ENCODE assay signal across 18 cellular contexts in genomic region chr2:151042938-151043337, GRCh38.
A peak's percentile ranks its signal among the peaks of the same experiment; 100 is the strongest.
DNase-seq lines count a peak whose midpoint lies in the region; ATAC-seq and TF ChIP-seq lines count a peak whose summit lies in the region.
"Had no signal": no experiment of that assay in that cellular context is flagged by ENCODE, and none has a peak within 500 bp of the region (broad histone marks: within the 10 kb centered on the region; RNA-seq: fewer than 3 reads in every experiment).

No MANE protein-coding gene starts in this region.

- H3K4me3 ChIP-seq in breast epithelium, result no peak overlapping the region
- no peak overlapping the region for H3K4me3 ChIP-seq in mesendoderm (ENCODE audit: low read length)
- H3K4me3 ChIP-seq: A549, BLaER1, K562, SK-N-MC had no signal

- no peak overlapping the region for H3K23ac ChIP-seq in mesendoderm (ENCODE audit: low read length)

- intact Hi-C loops in MCF 10A (cut with micrococcal nuclease) (no loop called here), breast epithelium (cut with DNase I; ENCODE audit: low total_unique reads) (no loop called here)

- no peaks in the 10 kb centered on the region for H3K9me3 Mint-ChIP-seq in MCF 10A (ENCODE audit: unreplicated experiment)
- H3K9me3 Mint-ChIP-seq: CD4-positive, alpha-beta memory T cell; HFFc6 had no signal

- H3K18ac ChIP-seq in mesendoderm (ENCODE audit: low read length), result no peak overlapping the region

- no peak overlapping the region for H4K8ac ChIP-seq in mesendoderm (ENCODE audit: low read depth, low read length)

- H3K4me1 Mint-ChIP-seq in MCF 10A (ENCODE audit: insufficient read depth, unreplicated experiment), result peaks cover 31% of the 10 kb centered on the region
- H3K4me1 Mint-ChIP-seq: CD4-positive, alpha-beta memory T cell had no signal

- H2AK5ac ChIP-seq in mesendoderm (ENCODE audit: low read length), result no peak overlapping the region

- H2BK5ac ChIP-seq in mesendoderm (ENCODE audit: low read length), result no peak overlapping the region

- no peaks in the 10 kb centered on the region for H3K36me3 ChIP-seq in breast epithelium
- H3K36me3 ChIP-seq in mesendoderm (ENCODE audit: control insufficient read depth, insufficient read depth, low read length), result no peaks in the 10 kb centered on the region
- H3K36me3 ChIP-seq: BLaER1 had no signal

- H3K4me3 Mint-ChIP-seq in MCF 10A (ENCODE audit: unreplicated experiment), result no peak overlapping the region
- H3K4me3 Mint-ChIP-seq: CD4-positive, alpha-beta memory T cell had no signal

- H3K9ac ChIP-seq in mesendoderm (ENCODE audit: low read length), result no peak overlapping the region
- H3K9ac ChIP-seq: BLaER1 had no signal

- H4K5ac ChIP-seq in mesendoderm (ENCODE audit: low read length), result no peak overlapping the region

- POLR2A ChIA-PET in MCF 10A (lab: Yijun Ruan, JAX), result interaction anchor here (1.4 kb wide), 1 partner anchor 131 kb away, joined by 3 read pairs; no protein-coding TSS in a partner anchor

- H3K27me3 ChIP-seq in breast epithelium (no peaks in the 10 kb centered on the region), mesendoderm (ENCODE audit: insufficient read depth, low read length, poor library complexity) (no peaks in the 10 kb centered on the region)
- H3K27me3 ChIP-seq: BLaER1 had no signal

- H3K4me2 ChIP-seq in mesendoderm (ENCODE audit: low read length), result no peak overlapping the region
- H3K4me2 ChIP-seq: A549, BLaER1 had no signal

- no peaks in the 10 kb centered on the region for H3K4me1 ChIP-seq in breast epithelium
- H3K4me1 ChIP-seq in mesendoderm (ENCODE audit: control insufficient read depth, low read depth, low read length), result no peaks in the 10 kb centered on the region
- H3K4me1 ChIP-seq: A549, BLaER1 had no signal

- no peak overlapping the region for H3K27ac ChIP-seq in breast epithelium
- H3K27ac ChIP-seq in mesendoderm (ENCODE audit: low read depth, low read length), result no peak overlapping the region
- H3K27ac ChIP-seq: A549, BLaER1, SK-N-MC had no signal

- H3K27me3 Mint-ChIP-seq in MCF 10A (ENCODE audit: insufficient read depth, unreplicated experiment), result no peaks in the 10 kb centered on the region

- no CpG with 5 or more reads among the region's 2 CpGs for WGBS in mesendoderm (ENCODE audit: extremely low coverage, insufficient coverage, low lambda C conversion rate)

- TF ChIP-seq CTCF in MCF 10A (IDR thresholded peaks at IDR 0.05; ENCODE audit: unreplicated experiment) (no peak), breast epithelium (IDR thresholded peaks at IDR 0.05) (no peak)

- CTCF ChIA-PET in MCF 10A (lab: Yijun Ruan, JAX), result interaction anchor here (0.7 to 1.0 kb wide), 2 partner anchors 10 to 441 kb away, joined by 3 read pairs; no protein-coding TSS in a partner anchor

- BruUV-seq in MCF 10A (replicated peaks; lab: Mats Ljungman, UMichigan), result no TSS peak

- peak overlapping the region; percentile 79 for H3K27ac Mint-ChIP-seq in MCF 10A (ENCODE audit: low read depth, unreplicated experiment)
- H3K27ac Mint-ChIP-seq: CD4-positive, alpha-beta memory T cell had no signal

- DNase-seq in MCF 10A (ENCODE audit: unreplicated experiment) (no peak), breast epithelium (ENCODE audit: low spot score in 2 of 2) (no peak), fibroblast of peridontal ligament (ENCODE audit: extremely low read depth) (peak; percentile 37), DMS153 (lab: John Stamatoyannopoulos, UW) (no peak), mesendoderm (no peak), dedifferentiated amniotic fluid mesenchymal stem cell (ENCODE audit: extremely low spot score) (no peak)
- DNase-seq: CD4-positive, alpha-beta memory T cell; DMS79 treated with DMSO at 0.1 percent for 48 hours; H7; NCI-H1105; NCI-H446; SHP77 had no signal

- H3K56ac ChIP-seq in mesendoderm (ENCODE audit: low read length), result no peak overlapping the region

- no peak for TF ChIP-seq POLR2A in breast epithelium (IDR thresholded peaks at IDR 0.05)

- ATAC-seq in SK-N-SH treated with all-trans-retinoic acid at 6 μM for 48 hours, result peak; percentile 40; the same call in 1 of the 3 replicates
- ATAC-seq: A549, K562 had no signal

- H3K79me2 ChIP-seq in mesendoderm (ENCODE audit: control insufficient read depth, insufficient read depth, low read length), result no peaks in the 10 kb centered on the region

- H3K4ac ChIP-seq in mesendoderm (ENCODE audit: low read depth, low read length), result no peak overlapping the region

- no peaks in the 10 kb centered on the region for H3K79me1 ChIP-seq in mesendoderm (ENCODE audit: low read length)

- no peak overlapping the region for H2BK15ac ChIP-seq in mesendoderm (replicated peaks; ENCODE audit: low read depth)

- no peaks in the 10 kb centered on the region for H3K9me3 ChIP-seq in breast epithelium
- H3K9me3 ChIP-seq: A549, BLaER1 had no signal

- H2BK120ac ChIP-seq in mesendoderm (ENCODE audit: low read depth, low read length), result no peak overlapping the region

- H3K36me3 Mint-ChIP-seq in MCF 10A (ENCODE audit: insufficient read depth, unreplicated experiment), result no peaks in the 10 kb centered on the region
- H3K36me3 Mint-ChIP-seq: CD4-positive, alpha-beta memory T cell had no signal

TF ChIP-seq in SK-N-SH treated with all-trans-retinoic acid at 6 μM for 48 hours, 23 proteins besides CTCF, POLR2A, EP300 and RAD21:
- no peak for TF ChIP-seq PPARA (CRISPR knock-in tag; IDR thresholded peaks at IDR 0.05; ENCODE audit: borderline replicate concordance)
- no peak for TF ChIP-seq ZNF8 (CRISPR knock-in tag; IDR thresholded peaks at IDR 0.05)
- TF ChIP-seq TCF4 (CRISPR knock-in tag; IDR thresholded peaks at IDR 0.05; ENCODE audit: borderline replicate concordance), result no peak
- no peak for TF ChIP-seq ESRRG (CRISPR knock-in tag; IDR thresholded peaks at IDR 0.05)
- no peak for TF ChIP-seq ZFP3 (CRISPR knock-in tag; IDR thresholded peaks at IDR 0.05)
- TF ChIP-seq ZFP30 (CRISPR knock-in tag; IDR thresholded peaks at IDR 0.05), result no peak
- no peak for TF ChIP-seq POU6F1 (CRISPR knock-in tag; IDR thresholded peaks at IDR 0.05; ENCODE audit: borderline replicate concordance, low read depth)
- TF ChIP-seq ISL1 (CRISPR knock-in tag; IDR thresholded peaks at IDR 0.05), result no peak
- no peak for TF ChIP-seq CSDC2 (CRISPR knock-in tag; IDR thresholded peaks at IDR 0.05)
- no peak for TF ChIP-seq SNAI2 (CRISPR knock-in tag; IDR thresholded peaks at IDR 0.05)
TF ChIP-seq in SK-N-SH treated with all-trans-retinoic acid at 6 μM for 48 hours: peak in this region for 0.
